ENCODE assay signal across 9 cellular contexts in the genomic region with DNA sequence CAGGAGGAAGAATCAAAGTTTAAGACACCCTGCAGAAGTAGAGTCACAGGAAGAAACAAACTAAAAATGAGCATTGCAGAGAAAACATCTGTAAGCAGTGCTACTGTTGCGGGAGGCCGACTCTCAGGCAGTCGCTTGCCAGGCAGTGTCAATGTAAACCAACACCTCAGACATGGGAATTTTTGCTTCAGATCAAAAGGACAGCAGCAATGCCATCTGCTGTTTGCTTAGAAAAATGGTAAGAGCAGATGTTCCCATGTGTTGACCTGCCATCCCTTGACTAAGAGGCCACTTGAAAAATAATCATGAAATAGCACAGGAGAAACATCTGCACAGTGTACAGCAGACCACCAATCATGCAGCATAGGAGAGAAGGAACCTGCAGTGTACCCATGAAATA.
DNase-seq lines count a peak whose midpoint lies in the region; ATAC-seq lines count a peak whose summit lies in the region.
"Had no signal": no experiment of that assay in that cellular context is flagged by ENCODE, and none has a peak within 500 bp of the region (broad histone marks: within the 10 kb centered on the region; RNA-seq: fewer than 3 reads in every experiment).

No MANE protein-coding gene starts in this region.

- H3K27ac ChIP-seq in naive thymus-derived CD4-positive, alpha-beta T cell (ENCODE audit: low read depth, low read length) = no peak overlapping the region

- peaks cover 0 to 16% (median 5%) of the 10 kb centered on the region in 11 donors for H3K9me3 Mint-ChIP-seq in naive thymus-derived CD4-positive, alpha-beta T cell

- H3K36me3 ChIP-seq in naive thymus-derived CD4-positive, alpha-beta T cell (ENCODE audit: control insufficient read depth in 2 of 3, insufficient read depth in 3 of 3, low read length in 3 of 3) = no peaks in the 10 kb centered on the region

- H3K27me3 Mint-ChIP-seq in naive thymus-derived CD4-positive, alpha-beta T cell = peaks cover 0 to 3% (median 0%) of the 10 kb centered on the region in 5 donors

- H3K9me3 ChIP-seq in naive thymus-derived CD4-positive, alpha-beta T cell (ENCODE audit: control insufficient read depth in 2 of 3, low read length in 3 of 3) = peaks cover 0 to 3% (median 0%) of the 10 kb centered on the region in 3 experiments

- H3K36me3 Mint-ChIP-seq in naive thymus-derived CD4-positive, alpha-beta T cell = peaks cover 0 to 6% (median 0%) of the 10 kb centered on the region in 5 donors

- no peak overlapping the region for H3K27ac Mint-ChIP-seq in naive thymus-derived CD4-positive, alpha-beta T cell
- H3K27ac Mint-ChIP-seq: activated CD8-positive, alpha-beta T cell treated with anti-CD3 and anti-CD28 coated beads, Interleukin-2, amount 10 ng/mL, durations not matched to agents 7 days and 5 days had no signal

- no peaks in the 10 kb centered on the region for H3K27me3 ChIP-seq in naive thymus-derived CD4-positive, alpha-beta T cell (ENCODE audit: control insufficient read depth in 2 of 2, insufficient read depth in 2 of 2, low read length in 2 of 2)

- no peaks in the 10 kb centered on the region for H3K4me1 Mint-ChIP-seq in naive thymus-derived CD4-positive, alpha-beta T cell

- no peak overlapping the region for H3K4me3 Mint-ChIP-seq in naive thymus-derived CD4-positive, alpha-beta T cell
- H3K4me3 Mint-ChIP-seq: activated CD8-positive, alpha-beta T cell treated with anti-CD3 and anti-CD28 coated beads, Interleukin-2, amount 10 ng/mL, durations not matched to agents 7 days and 5 days had no signal

- CTCF ChIA-PET in naive thymus-derived CD4-positive, alpha-beta T cell (lab: Charles Lee) = no interaction called here

- ATAC-seq in naive thymus-derived CD4-positive, alpha-beta T cell = peak; percentile 14
- ATAC-seq: activated CD8-positive, alpha-beta T cell treated with anti-CD3 and anti-CD28 coated beads, Interleukin-2, amount 10 ng/mL, durations not matched to agents 7 days and 5 days had no signal

- POLR2A ChIA-PET in naive thymus-derived CD4-positive, alpha-beta T cell (lab: Charles Lee) = no interaction called here

- H3K4me1 ChIP-seq in naive thymus-derived CD4-positive, alpha-beta T cell (ENCODE audit: control insufficient read depth in 2 of 2, insufficient read depth in 2 of 2, low read length in 2 of 2) = no peaks in the 10 kb centered on the region

- DNase-seq in SIG-M5 treated with dmso at 0.1 percent for 504 hours (lab: John Stamatoyannopoulos, UW; ENCODE audit: unreplicated experiment) (peak; percentile 1), SIG-M5 (lab: John Stamatoyannopoulos, UW) (no peak), NCI-H2107 (lab: John Stamatoyannopoulos, UW) (peak; percentile 11), SHP77 treated with DMSO at 0.1 percent for 48 hours (lab: John Stamatoyannopoulos, UW) (peak; percentile 99), Ammon's horn (ENCODE audit: low spot score) (no peak), amygdala (lab: John Stamatoyannopoulos, UW) (no peak)
- no peak for DNase-seq in naive thymus-derived CD4-positive, alpha-beta T cell
- no peak for DNase-seq in NK-92 treated with Interleukin-12 subunit alpha and Interleukin-12 subunit beta, amount 100 ng/mL, for 24 hours (lab: John Stamatoyannopoulos, UW)
- DNase-seq: activated CD8-positive, alpha-beta T cell treated with anti-CD3 and anti-CD28 coated beads, Interleukin-2, amount 10 ng/mL, durations not matched to agents 7 days and 5 days had no signal

- H3K4me3 ChIP-seq in naive thymus-derived CD4-positive, alpha-beta T cell (ENCODE audit: low read length) = no peak overlapping the region

- intact Hi-C loops in naive thymus-derived CD4-positive, alpha-beta T cell (cut with micrococcal nuclease) = no loop called here

Comparison
In these comparisons a context has a peak if more than half of its experiments do, and no peak if none do; other contexts are left out.
1. DNase-seq: peak in SIG-M5 treated with dmso at 0.1 percent for 504 hours (single experiment), NCI-H2107 (single experiment) and SHP77 treated with DMSO at 0.1 percent for 48 hours (single experiment); none in SIG-M5 (single experiment), naive thymus-derived CD4-positive, alpha-beta T cell (0 of 9), Ammon's horn (single experiment), NK-92 treated with Interleukin-12 subunit alpha and Interleukin-12 subunit beta, amount 100 ng/mL, for 24 hours (single experiment) and amygdala (0 of 56).